In the genomic region with DNA sequence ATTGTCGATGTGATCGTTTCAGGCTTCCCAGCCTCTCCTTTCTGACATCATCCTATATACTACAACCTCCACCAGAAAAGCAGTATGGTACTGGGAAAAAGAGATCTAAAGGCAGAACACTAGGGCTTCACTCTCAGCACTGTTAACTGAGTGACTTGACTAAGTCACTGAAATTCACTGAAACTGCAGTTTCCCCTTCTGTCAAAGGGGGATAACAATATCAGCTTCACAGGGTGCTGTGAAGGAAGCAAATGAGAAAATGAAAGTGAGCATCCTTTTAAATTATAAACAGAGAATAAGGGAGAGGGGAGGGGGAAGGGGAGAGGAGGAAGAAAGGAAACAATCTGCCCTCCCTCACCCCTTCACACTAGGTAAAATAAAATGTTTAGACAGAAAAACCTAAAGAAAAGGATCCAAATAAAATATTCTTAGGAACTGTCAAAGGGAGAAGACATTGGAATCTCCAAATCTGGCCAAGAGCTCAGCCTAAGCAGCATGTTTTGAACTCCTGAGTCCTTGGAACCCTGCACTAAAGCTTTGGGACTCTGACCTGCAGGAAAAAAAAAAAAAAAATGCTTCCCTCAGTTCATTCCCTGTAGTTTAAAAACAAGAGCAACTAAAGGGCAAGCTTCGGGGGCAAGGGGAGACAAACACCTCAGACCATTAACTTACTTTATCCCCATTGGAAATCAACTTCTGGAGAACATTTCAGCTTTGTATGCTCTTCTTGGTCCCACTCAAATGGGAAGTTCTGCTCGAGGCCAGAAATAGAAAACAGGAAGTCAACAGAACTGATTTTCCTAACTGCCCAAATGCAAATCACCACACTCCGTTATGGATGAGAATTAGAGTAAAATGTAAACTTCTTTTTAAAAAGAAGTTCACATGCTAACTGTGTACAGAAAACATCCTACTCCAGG, we compare ENCODE assay signal across 9 cellular contexts.
A peak's percentile ranks its signal among the peaks of the same experiment; 100 is the strongest.
DNase-seq lines count a peak whose midpoint lies in the region; ATAC-seq and TF ChIP-seq lines count a peak whose summit lies in the region.
"Had no signal": no experiment of that assay in that cellular context is flagged by ENCODE, and none has a peak within 500 bp of the region (broad histone marks: within the 10 kb centered on the region; RNA-seq: fewer than 3 reads in every experiment).

No MANE protein-coding gene starts in this region.

- TF ChIP-seq EP300 in sigmoid colon (IDR thresholded peaks at IDR 0.05) (no peak), tibial nerve (IDR thresholded peaks at IDR 0.05) (no peak)

- H3K27me3 ChIP-seq in sigmoid colon (no peaks in the 10 kb centered on the region), tibial nerve (no peaks in the 10 kb centered on the region)
- H3K27me3 ChIP-seq: SJCRH30 had no signal

- ATAC-seq in GM19043 (IDR thresholded peaks at IDR 0.05; ENCODE audit: low read depth, unreplicated experiment) (peak; percentile 46), HG02885 (IDR thresholded peaks at IDR 0.05; ENCODE audit: poor library complexity, unreplicated experiment) (peak; percentile 35)

- H3K36me3 ChIP-seq in sigmoid colon (no peaks in the 10 kb centered on the region), tibial nerve (no peaks in the 10 kb centered on the region)
- H3K36me3 ChIP-seq: SJCRH30 had no signal

- H3K4me1 ChIP-seq in sigmoid colon, result peaks cover 0 to 78% (median 63%) of the 10 kb centered on the region in 4 donors
- H3K4me1 ChIP-seq in tibial nerve, result peaks cover 0 to 9% (median 0%) of the 10 kb centered on the region in 4 donors
- H3K4me1 ChIP-seq: SJCRH30 had no signal

- DNase-seq in NOMO-1 treated with dmso at 0.1 percent for 144 hours (lab: John Stamatoyannopoulos, UW; ENCODE audit: unreplicated experiment) (peak; percentile 11), sigmoid colon (no peak), SHP77 treated with DMSO at 0.1 percent for 48 hours (lab: John Stamatoyannopoulos, UW) (no peak), substantia nigra (lab: John Stamatoyannopoulos, UW) (no peak), tibial nerve (ENCODE audit: low spot score in 2 of 2) (no peak), superior temporal gyrus (ENCODE audit: extremely low spot score) (no peak)
- DNase-seq: SJCRH30 had no signal

- no peak for TF ChIP-seq CTCF in sigmoid colon (IDR thresholded peaks at IDR 0.05)
- no peak for TF ChIP-seq CTCF in tibial nerve (IDR thresholded peaks at IDR 0.05)

- intact Hi-C loops in sigmoid colon (cut with DNase I), result no loop called here

- 50 to 69% methylated on average over 5 of the region's 5 CpGs for WGBS in sigmoid colon, 2 donors
- WGBS in tibial nerve, 2 donors, result 53 to 62% methylated on average over 5 of the region's 5 CpGs

- no peaks in the 10 kb centered on the region for H3K9me3 ChIP-seq in sigmoid colon
- H3K9me3 ChIP-seq in tibial nerve, result no peaks in the 10 kb centered on the region
- H3K9me3 ChIP-seq: SJCRH30 had no signal

- no peak overlapping the region for H3K4me3 ChIP-seq in sigmoid colon
- no peak overlapping the region for H3K4me3 ChIP-seq in tibial nerve
- H3K4me3 ChIP-seq: SJCRH30 had no signal

- H3K27ac ChIP-seq in sigmoid colon (peak overlapping the region; percentile 69 to 85 (median 76)), substantia nigra (ENCODE audit: low read depth, low read length, poor library complexity, severe bottlenecking) (no peak overlapping the region), tibial nerve (no peak overlapping the region)
- H3K27ac ChIP-seq: SJCRH30 had no signal

- TF ChIP-seq POLR2A in sigmoid colon (IDR thresholded peaks at IDR 0.05) (no peak), tibial nerve (IDR thresholded peaks at IDR 0.05) (no peak)

Comparison
In these comparisons a context has a peak if more than half of its experiments do, and no peak if none do; other contexts are left out.
1. H3K27ac ChIP-seq: peak in sigmoid colon (4 of 4); none in substantia nigra (single experiment) and tibial nerve (0 of 4).